In genomic region chr20:44388466-44389023, GRCh38 we compare ENCODE assay signal across 8 cellular contexts. TPM values are rescaled to one million over a fixed set of nuclear protein-coding genes. Genes with fewer than 3 reads are reported as not detected.
DNase-seq lines count a peak whose midpoint lies in the region; ATAC-seq, FAIRE-seq and TF ChIP-seq lines count a peak whose summit lies in the region.

No MANE protein-coding gene starts in this region.

- FAIRE-seq in GM12891 (lab: Jason Lieb, UNC): peak; percentile 66

- 5 to 7% methylated on average over 9 to 29 of the region's 29 CpGs for WGBS in testis, 2 donors

- H3K27ac Mint-ChIP-seq in activated T-helper 1 cell treated with anti-CD3 and anti-CD28 coated beads, Interleukin-12 subunit alpha, Interleukin-12 subunit beta, Interleukin-2, Interleukin-4 antibody, amounts not matched to agents 30 ng/mL and 10 ng/mL and 1 ng/mL, durations not matched to agents 14 hours and 24 hours and 36 hours: no peak overlapping the region

- intact Hi-C loops in activated T-helper 1 cell treated with anti-CD3 and anti-CD28 coated beads, Interleukin-12 subunit alpha, Interleukin-12 subunit beta, Interleukin-2, Interleukin-4 antibody, amounts not matched to agents 30 ng/mL and 10 ng/mL and 1 ng/mL, durations not matched to agents 14 hours and 24 hours and 36 hours (cut with micrococcal nuclease): loop anchor here (1.0 to 5.0 kb wide), 5 partner anchors 73 to 345 kb away; partner anchors contain the start of genes SERINC3 and TTPAL
- intact Hi-C loops in testis (cut with DNase I; ENCODE audit: low total_unique reads): loop anchor here (5.0 kb wide), 1 partner anchor 74 kb away; no protein-coding TSS in a partner anchor

- H3K4me1 ChIP-seq in foreskin keratinocyte: no peaks in the 10 kb centered on the region
- H3K4me1 ChIP-seq in testis: peaks cover 8% of the 10 kb centered on the region

- H3K4me1 Mint-ChIP-seq in activated T-helper 1 cell treated with anti-CD3 and anti-CD28 coated beads, Interleukin-12 subunit alpha, Interleukin-12 subunit beta, Interleukin-2, Interleukin-4 antibody, amounts not matched to agents 30 ng/mL and 10 ng/mL and 1 ng/mL, durations not matched to agents 14 hours and 24 hours and 36 hours (ENCODE audit: low read depth): peaks cover 5% of the 10 kb centered on the region

- H3K36me3 Mint-ChIP-seq in activated T-helper 1 cell treated with anti-CD3 and anti-CD28 coated beads, Interleukin-12 subunit alpha, Interleukin-12 subunit beta, Interleukin-2, Interleukin-4 antibody, amounts not matched to agents 30 ng/mL and 10 ng/mL and 1 ng/mL, durations not matched to agents 14 hours and 24 hours and 36 hours (ENCODE audit: low read depth): no peaks in the 10 kb centered on the region

- TF ChIP-seq CTCF in foreskin keratinocyte (conservative IDR thresholded peaks at IDR 0.05): peak; percentile 98
- peak; percentile 74 to 87 (median 78) for TF ChIP-seq CTCF in testis (IDR thresholded peaks at IDR 0.05)

- peak; percentile 74 for DNase-seq in GM12891 (ENCODE audit: insufficient read length, low spot score)
- peak; percentile 76 for DNase-seq in HuH-7 (ENCODE audit: low spot score)
- DNase-seq in RPMI8226: peak; percentile 70
- peak; percentile 57 for DNase-seq in activated T-helper 1 cell treated with anti-CD3 and anti-CD28 coated beads, Interleukin-12 subunit alpha, Interleukin-12 subunit beta, Interleukin-2, Interleukin-4 antibody, amounts not matched to agents 30 ng/mL and 10 ng/mL and 1 ng/mL, durations not matched to agents 14 hours and 24 hours and 36 hours (ENCODE audit: low spot score)
- peak; percentile 35 to 74 for DNase-seq in foreskin keratinocyte
- peak; percentile 34 for DNase-seq in non-pigmented ciliary epithelial cell (ENCODE audit: low read depth)
- peak; percentile 84 for DNase-seq in testis

- H3K27me3 Mint-ChIP-seq in activated T-helper 1 cell treated with anti-CD3 and anti-CD28 coated beads, Interleukin-12 subunit alpha, Interleukin-12 subunit beta, Interleukin-2, Interleukin-4 antibody, amounts not matched to agents 30 ng/mL and 10 ng/mL and 1 ng/mL, durations not matched to agents 14 hours and 24 hours and 36 hours (ENCODE audit: insufficient read depth): peaks cover 6% of the 10 kb centered on the region

- H3K9me3 ChIP-seq in testis: no peaks in the 10 kb centered on the region

- ATAC-seq in foreskin keratinocyte (peak; percentile 86), GM18498 (IDR thresholded peaks at IDR 0.05; ENCODE audit: unreplicated experiment) (no peak)

- H3K9me3 Mint-ChIP-seq in activated T-helper 1 cell treated with anti-CD3 and anti-CD28 coated beads, Interleukin-12 subunit alpha, Interleukin-12 subunit beta, Interleukin-2, Interleukin-4 antibody, amounts not matched to agents 30 ng/mL and 10 ng/mL and 1 ng/mL, durations not matched to agents 14 hours and 24 hours and 36 hours: no peaks in the 10 kb centered on the region

- H3K36me3 ChIP-seq in testis (ENCODE audit: low read depth, missing control alignments): no peaks in the 10 kb centered on the region

- H3K27me3 ChIP-seq in foreskin keratinocyte (peaks cover 5% of the 10 kb centered on the region), testis (no peaks in the 10 kb centered on the region)

- H3K27ac ChIP-seq in foreskin keratinocyte: no peak overlapping the region
- H3K27ac ChIP-seq in testis: no peak overlapping the region

- peak overlapping the region in 1 of 2 donors; percentile 17 for H3K4me3 ChIP-seq in testis

- TF ChIP-seq POLR2A in GM12891 (IDR thresholded peaks at IDR 0.05; ENCODE audit: low read depth, low read length) (no peak), testis (IDR thresholded peaks at IDR 0.05) (no peak)

- H3K4me3 Mint-ChIP-seq in activated T-helper 1 cell treated with anti-CD3 and anti-CD28 coated beads, Interleukin-12 subunit alpha, Interleukin-12 subunit beta, Interleukin-2, Interleukin-4 antibody, amounts not matched to agents 30 ng/mL and 10 ng/mL and 1 ng/mL, durations not matched to agents 14 hours and 24 hours and 36 hours: peak overlapping the region; percentile 17

TF ChIP-seq in GM12891, 5 proteins besides CTCF, POLR2A, EP300 and RAD21:
- TF ChIP-seq SPI1 (IDR thresholded peaks at IDR 0.05; ENCODE audit: low read depth, low read length): no peak
- TF ChIP-seq TAF1 (IDR thresholded peaks at IDR 0.05; ENCODE audit: low read depth, low read length): no peak

RNA-seq across cellular contexts. Expression of gene HNF4A, which starts 33.0 kb away (rescaled TPM):
- polyA plus RNA-seq in GM12891 (2012; ENCODE audit: low read depth, missing spikeins): not detected
- not detected in 2 replicates for total RNA-seq in activated T-helper 1 cell treated with anti-CD3 and anti-CD28 coated beads, Interleukin-12 subunit alpha, Interleukin-12 subunit beta, Interleukin-2, Interleukin-4 antibody, amounts not matched to agents 30 ng/mL and 10 ng/mL and 1 ng/mL, durations not matched to agents 14 hours and 24 hours and 36 hours
- total RNA-seq in foreskin keratinocyte: not detected in 2 replicates
- not detected in 2 replicates for polyA plus RNA-seq in foreskin keratinocyte
- 1 to 10 TPM; 1.2 to 1.4 TPM for total RNA-seq in testis
- 2.5 TPM for polyA plus RNA-seq in testis (ENCODE audit: insufficient read depth, low read depth, low replicate concordance)

RNA-seq across cellular contexts. Expression of gene R3HDML, which starts 51.7 kb away (rescaled TPM):
- not detected for polyA plus RNA-seq in GM12891 (2012; ENCODE audit: low read depth, missing spikeins)
- total RNA-seq in activated T-helper 1 cell treated with anti-CD3 and anti-CD28 coated beads, Interleukin-12 subunit alpha, Interleukin-12 subunit beta, Interleukin-2, Interleukin-4 antibody, amounts not matched to agents 30 ng/mL and 10 ng/mL and 1 ng/mL, durations not matched to agents 14 hours and 24 hours and 36 hours: not detected in 2 replicates
- total RNA-seq in foreskin keratinocyte: not detected in 2 replicates
- polyA plus RNA-seq in foreskin keratinocyte: not detected in 2 replicates
- under 1 TPM in 1 of 2 donors, not detected in 1; 0.62 TPM for total RNA-seq in testis
- polyA plus RNA-seq in testis (ENCODE audit: insufficient read depth, low read depth, low replicate concordance): 0.38 TPM

Comparison
In these comparisons a context has a peak if more than half of its experiments do, and no peak if none do; other contexts are left out.
1. DNase-seq: peak in every context shown above with its lines; median percentile 84 in testis; 76 in HuH-7; 74 in GM12891; 70 in RPMI8226; 57 in activated T-helper 1 cell treated with anti-CD3 and anti-CD28 coated beads, Interleukin-12 subunit alpha, Interleukin-12 subunit beta, Interleukin-2, Interleukin-4 antibody, amounts not matched to agents 30 ng/mL and 10 ng/mL and 1 ng/mL, durations not matched to agents 14 hours and 24 hours and 36 hours; 54 in foreskin keratinocyte; 34 in non-pigmented ciliary epithelial cell.